In the genomic region with DNA sequence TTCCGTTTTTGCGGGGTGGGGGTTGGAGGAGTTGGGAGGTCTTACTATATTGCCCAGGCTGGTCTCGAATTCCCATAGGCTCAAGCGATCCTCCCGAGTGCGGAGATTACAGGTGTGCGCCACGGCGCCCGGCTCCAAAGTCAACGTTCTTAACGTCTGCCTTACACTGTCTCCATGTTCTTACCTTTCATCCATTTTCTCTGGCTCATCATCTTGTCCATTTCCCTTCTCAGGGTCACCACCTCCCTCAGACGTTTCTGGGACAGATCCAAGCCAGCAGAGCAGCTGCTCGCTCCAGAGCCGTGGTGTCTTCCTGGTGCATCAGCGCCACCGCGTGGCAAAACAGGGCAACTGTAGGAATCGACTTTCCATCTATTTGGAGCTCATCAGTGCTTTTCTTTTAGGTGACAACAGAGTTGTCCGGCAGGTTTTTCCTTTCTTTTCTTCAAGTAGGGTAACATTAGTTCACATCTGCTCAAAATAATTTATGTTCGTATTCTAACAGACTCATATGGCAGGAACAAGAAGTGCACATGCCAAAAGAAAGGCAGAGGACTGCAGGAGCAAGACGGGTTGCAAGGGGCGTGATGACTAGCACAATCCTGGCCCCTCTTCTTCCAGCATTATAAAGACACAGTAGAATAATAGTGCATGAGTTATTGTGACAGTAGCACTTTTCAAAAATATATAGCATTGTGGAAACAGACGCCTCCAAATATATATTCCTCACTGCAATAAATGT, we compare ENCODE assay signal across 8 cellular contexts.
DNase-seq lines count a peak whose midpoint lies in the region; ATAC-seq and TF ChIP-seq lines count a peak whose summit lies in the region.

No MANE protein-coding gene starts in this region.

- H3K4me1 Mint-ChIP-seq in activated T-helper 17 cell treated with anti-CD3 and anti-CD28 coated beads, Interleukin-2, amount 50 U/mL, for 72 hours: no peaks in the 10 kb centered on the region
- peaks cover 7 to 12% (median 8%) of the 10 kb centered on the region in 4 donors for H3K4me1 Mint-ChIP-seq in naive thymus-derived CD8-positive, alpha-beta T cell
- peaks cover 12% of the 10 kb centered on the region for H3K4me1 Mint-ChIP-seq in stimulated activated memory B cell treated with anti-CD40 and anti-IgM and Interleukin-4, amounts not matched to agents 10 μg/mL and 1 μg/mL and 100 μg/mL, for 72 hours

- no peak overlapping the region for H3K27ac Mint-ChIP-seq in activated T-helper 17 cell treated with anti-CD3 and anti-CD28 coated beads, Interleukin-2, amount 50 U/mL, for 72 hours
- H3K27ac Mint-ChIP-seq in naive thymus-derived CD8-positive, alpha-beta T cell: peak overlapping the region in 8 of 10 donors; percentile 20 to 85 (median 62)
- H3K27ac Mint-ChIP-seq in stimulated activated memory B cell treated with anti-CD40 and anti-IgM and Interleukin-4, amounts not matched to agents 10 μg/mL and 1 μg/mL and 100 μg/mL, for 72 hours: no peak overlapping the region

- peaks cover 7% of the 10 kb centered on the region for H3K27me3 Mint-ChIP-seq in activated T-helper 17 cell treated with anti-CD3 and anti-CD28 coated beads, Interleukin-2, amount 50 U/mL, for 72 hours
- peaks cover 0 to 11% (median 7%) of the 10 kb centered on the region in 5 donors for H3K27me3 Mint-ChIP-seq in naive thymus-derived CD8-positive, alpha-beta T cell
- peaks cover 39% of the 10 kb centered on the region for H3K27me3 Mint-ChIP-seq in stimulated activated memory B cell treated with anti-CD40 and anti-IgM and Interleukin-4, amounts not matched to agents 10 μg/mL and 1 μg/mL and 100 μg/mL, for 72 hours

- peak; percentile 93 for TF ChIP-seq CTCF in fibroblast of pulmonary artery (IDR thresholded peaks at IDR 0.05; ENCODE audit: low read length, missing control alignments)

- POLR2A ChIA-PET in naive thymus-derived CD8-positive, alpha-beta T cell (lab: Charles Lee): interaction anchor here (1.0 to 1.4 kb wide), 2 partner anchors 24 to 215 kb away, joined by 3 to 5 read pairs; no protein-coding TSS in a partner anchor

- no peaks in the 10 kb centered on the region for H3K36me3 Mint-ChIP-seq in activated T-helper 17 cell treated with anti-CD3 and anti-CD28 coated beads, Interleukin-2, amount 50 U/mL, for 72 hours (ENCODE audit: low read depth)
- no peaks in the 10 kb centered on the region for H3K36me3 Mint-ChIP-seq in naive thymus-derived CD8-positive, alpha-beta T cell
- H3K36me3 Mint-ChIP-seq in stimulated activated memory B cell treated with anti-CD40 and anti-IgM and Interleukin-4, amounts not matched to agents 10 μg/mL and 1 μg/mL and 100 μg/mL, for 72 hours: no peaks in the 10 kb centered on the region

- H3K4me3 ChIP-seq in fibroblast of pulmonary artery (replicated peaks; ENCODE audit: low read depth, low read length): peak overlapping the region; percentile 48

- peak; percentile 87 for ATAC-seq in GM21529 (IDR thresholded peaks at IDR 0.05; ENCODE audit: unreplicated experiment)
- peak; percentile 93 for ATAC-seq in activated T-helper 17 cell treated with anti-CD3 and anti-CD28 coated beads, Interleukin-2, amount 50 U/mL, for 72 hours (replicated peaks)
- peak; percentile 86 to 97 for ATAC-seq in naive thymus-derived CD8-positive, alpha-beta T cell
- ATAC-seq in stimulated activated memory B cell treated with anti-CD40 and anti-IgM and Interleukin-4, amounts not matched to agents 10 μg/mL and 1 μg/mL and 100 μg/mL, for 72 hours: peak; percentile 82

- peak overlapping the region; percentile 70 for H3K4me3 Mint-ChIP-seq in activated T-helper 17 cell treated with anti-CD3 and anti-CD28 coated beads, Interleukin-2, amount 50 U/mL, for 72 hours
- H3K4me3 Mint-ChIP-seq in naive thymus-derived CD8-positive, alpha-beta T cell: peak overlapping the region; percentile 74 to 99 (median 94)
- peak overlapping the region; percentile 81 for H3K4me3 Mint-ChIP-seq in stimulated activated memory B cell treated with anti-CD40 and anti-IgM and Interleukin-4, amounts not matched to agents 10 μg/mL and 1 μg/mL and 100 μg/mL, for 72 hours

- DNase-seq in DMS79 (lab: John Stamatoyannopoulos, UW) (peak; percentile 47), HuH-7 (ENCODE audit: low spot score) (peak; percentile 40), RPMI8226 (peak; percentile 79), fibroblast of pulmonary artery (ENCODE audit: low read depth) (peak; percentile 81)
- peak; percentile 53 to 85 (median 70) for DNase-seq in naive thymus-derived CD8-positive, alpha-beta T cell

- no peaks in the 10 kb centered on the region for H3K9me3 Mint-ChIP-seq in activated T-helper 17 cell treated with anti-CD3 and anti-CD28 coated beads, Interleukin-2, amount 50 U/mL, for 72 hours
- H3K9me3 Mint-ChIP-seq in naive thymus-derived CD8-positive, alpha-beta T cell: no peaks in the 10 kb centered on the region
- no peaks in the 10 kb centered on the region for H3K9me3 Mint-ChIP-seq in stimulated activated memory B cell treated with anti-CD40 and anti-IgM and Interleukin-4, amounts not matched to agents 10 μg/mL and 1 μg/mL and 100 μg/mL, for 72 hours

Comparison
In these comparisons a context has a peak if more than half of its experiments do, and no peak if none do; other contexts are left out.
1. Peak in every context shown above with its lines: DNase-seq, ATAC-seq and H3K4me3 ChIP-seq.
2. H3K27ac Mint-ChIP-seq: peak in naive thymus-derived CD8-positive, alpha-beta T cell (8 of 10); none in activated T-helper 17 cell treated with anti-CD3 and anti-CD28 coated beads, Interleukin-2, amount 50 U/mL, for 72 hours (single experiment) and stimulated activated memory B cell treated with anti-CD40 and anti-IgM and Interleukin-4, amounts not matched to agents 10 μg/mL and 1 μg/mL and 100 μg/mL, for 72 hours (single experiment).